Comparison of ENCODE assay signal across 1 cellular context in genomic region chr16:1726661-1727502, GRCh38.
TF ChIP-seq lines count a peak whose summit lies in the region.

No MANE protein-coding gene starts in this region.

TF ChIP-seq in GM12878, 131 proteins besides CTCF, POLR2A, EP300 and RAD21:
- TF ChIP-seq BHLHE40 (IDR thresholded peaks at IDR 0.05; ENCODE audit: borderline replicate concordance in 1 of 2, low read depth in 2 of 2, low read length in 1 of 2) (no peak), PBX3 (IDR thresholded peaks at IDR 0.05; ENCODE audit: insufficient replicate concordance, low read depth, low read length) (peak; percentile 40), ZNF622 (IDR thresholded peaks at IDR 0.05) (no peak), CREM (IDR thresholded peaks at IDR 0.05; ENCODE audit: low read depth) (no peak), USF2 (IDR thresholded peaks at IDR 0.05; ENCODE audit: borderline replicate concordance, low read depth, low read length) (no peak), E2F4 (IDR thresholded peaks at IDR 0.05; ENCODE audit: low read depth, low read length) (no peak), NFIC (IDR thresholded peaks at IDR 0.05; ENCODE audit: low read depth, low read length) (peak; percentile 35), CBX5 (IDR thresholded peaks at IDR 0.05; ENCODE audit: low read depth) (no peak), ZNF384 (IDR thresholded peaks at IDR 0.05; ENCODE audit: borderline replicate concordance, low read depth, low read length) (no peak), KAT2A (conservative IDR thresholded peaks at IDR 0.05; ENCODE audit: control insufficient read depth, low read depth, low read length) (no peak), HDAC6 (IDR thresholded peaks at IDR 0.05; ENCODE audit: unreplicated experiment) (no peak), BCL3 (IDR thresholded peaks at IDR 0.05; ENCODE audit: borderline replicate concordance, insufficient read depth, low read depth, low read length, poor library complexity, severe bottlenecking) (peak; percentile 98), NBN (IDR thresholded peaks at IDR 0.05) (no peak), IRF3 (IDR thresholded peaks at IDR 0.05) (no peak), RCOR1 (conservative IDR thresholded peaks at IDR 0.05; ENCODE audit: low read depth, low read length) (no peak), ESRRA (IDR thresholded peaks at IDR 0.05; ENCODE audit: low read length) (no peak), ZNF687 (IDR thresholded peaks at IDR 0.05) (no peak), ETV6 (conservative IDR thresholded peaks at IDR 0.05 in 1 of 2, IDR thresholded peaks at IDR 0.05 in 1 of 2; ENCODE audit: borderline replicate concordance in 1 of 2, low read depth in 1 of 2) (no peak), TCF3 (IDR thresholded peaks at IDR 0.05; ENCODE audit: borderline replicate concordance, insufficient read depth, low read depth, low read length) (peak; percentile 66; the same call in 1 of the 2 replicates), KDM1A (IDR thresholded peaks at IDR 0.05; ENCODE audit: borderline replicate concordance) (no peak)
